21 cellular contexts compared by ENCODE assay signal in genomic region chr16:86289304-86289703, GRCh38.
"Had no signal": no experiment of that assay in that cellular context is flagged by ENCODE, and none has a peak within 500 bp of the region (broad histone marks: within the 10 kb centered on the region; RNA-seq: fewer than 3 reads in every experiment).

No MANE protein-coding gene starts in this region.

- H3K4me3 ChIP-seq: adrenal gland, MG63, SK-N-MC had no signal

- H3K36me3 ChIP-seq: adrenal gland, MG63 had no signal

- H3K4me3 Mint-ChIP-seq: activated CD4-positive, alpha-beta T cell treated with anti-CD3 and anti-CD28 coated beads for 36 hours; activated CD8-positive, alpha-beta T cell treated with anti-CD3 and anti-CD28 coated beads for 36 hours; activated naive CD8-positive, alpha-beta T cell treated with anti-CD3 and anti-CD28 coated beads, Interleukin-2, amount 10 ng/mL, durations not matched to agents 7 days and 5 days had no signal

- H3K4me1 Mint-ChIP-seq: activated CD4-positive, alpha-beta T cell treated with anti-CD3 and anti-CD28 coated beads for 36 hours; activated naive CD8-positive, alpha-beta T cell treated with anti-CD3 and anti-CD28 coated beads, Interleukin-2, amount 10 ng/mL, durations not matched to agents 7 days and 5 days had no signal

- H3K27ac ChIP-seq: adrenal gland, SK-N-MC, VCaP had no signal

- H3K36me3 Mint-ChIP-seq: activated naive CD8-positive, alpha-beta T cell treated with anti-CD3 and anti-CD28 coated beads, Interleukin-2, amount 10 ng/mL, durations not matched to agents 7 days and 5 days had no signal

- H3K9me3 Mint-ChIP-seq: activated CD8-positive, alpha-beta T cell treated with anti-CD3 and anti-CD28 coated beads for 36 hours; activated naive CD8-positive, alpha-beta T cell treated with anti-CD3 and anti-CD28 coated beads, Interleukin-2, amount 10 ng/mL, durations not matched to agents 7 days and 5 days had no signal

- DNase-seq: activated CD4-positive, alpha-beta T cell treated with anti-CD3 and anti-CD28 coated beads for 36 hours; activated CD4-positive, alpha-beta T cell treated with anti-CD3 and anti-CD28 coated beads, Interleukin-2, amount 50 U/mL, for 1 hour; activated CD8-positive, alpha-beta memory T cell treated with anti-CD3 and anti-CD28 coated beads, Interleukin-2, amount 50 U/mL, for 4 hours; activated CD8-positive, alpha-beta T cell treated with anti-CD3 and anti-CD28 coated beads for 36 hours; activated naive CD4-positive, alpha-beta T cell treated with anti-CD3 and anti-CD28 coated beads, Interleukin-2, amount 50 U/mL, for 16 hours; activated naive CD8-positive, alpha-beta T cell treated with anti-CD3 and anti-CD28 coated beads, Interleukin-2, amount 10 ng/mL, durations not matched to agents 7 days and 5 days; adrenal gland; anterior cingulate cortex; MG63; MV-4-11; NCI-H1092 treated with DMSO at 0.1 percent for 48 hours; NCI-H1417 treated with DMSO at 0.1 percent for 48 hours; NCI-H1694; NCI-H2029 treated with DMSO at 0.1 percent for 48 hours; NCI-H345; NCI-H510A; NCI-H526 treated with DMSO at 0.1 percent for 48 hours; NCI-H82; T-helper 1 cell had no signal

- H3K27ac Mint-ChIP-seq: activated CD4-positive, alpha-beta T cell treated with anti-CD3 and anti-CD28 coated beads for 36 hours; activated CD8-positive, alpha-beta T cell treated with anti-CD3 and anti-CD28 coated beads for 36 hours; activated naive CD8-positive, alpha-beta T cell treated with anti-CD3 and anti-CD28 coated beads, Interleukin-2, amount 10 ng/mL, durations not matched to agents 7 days and 5 days had no signal

- H3K9me3 ChIP-seq: adrenal gland had no signal

- ATAC-seq: activated CD4-positive, alpha-beta T cell treated with anti-CD3 and anti-CD28 coated beads for 36 hours; activated CD8-positive, alpha-beta T cell treated with anti-CD3 and anti-CD28 coated beads for 36 hours had no signal

- H3K4me1 ChIP-seq: adrenal gland had no signal
